24 cellular contexts compared by ENCODE assay signal in the genomic region with DNA sequence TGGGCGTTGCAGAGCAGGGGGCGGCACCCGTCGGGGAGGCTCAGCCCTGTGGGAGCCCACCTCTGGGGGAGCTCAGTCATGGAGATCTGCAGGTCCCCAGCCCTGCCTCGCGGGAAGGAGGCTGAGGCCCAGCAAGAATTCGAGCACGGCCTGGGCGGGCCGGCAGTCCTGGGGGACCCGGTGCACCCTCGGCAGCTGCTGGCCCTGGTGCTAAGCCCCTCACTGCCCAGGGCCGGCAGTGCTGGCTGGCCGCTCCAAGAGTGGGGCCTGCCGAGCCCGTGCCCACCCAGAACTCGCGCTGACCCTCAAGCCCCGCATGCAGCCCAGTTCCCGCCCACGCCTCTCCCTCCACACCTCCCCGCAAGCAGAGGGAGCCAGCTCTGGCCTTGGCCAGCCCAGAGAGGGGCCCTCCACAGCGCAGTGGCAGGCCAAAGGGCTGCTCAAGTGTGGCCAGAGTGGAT.
"Had no signal": no experiment of that assay in that cellular context is flagged by ENCODE, and none has a peak within 500 bp of the region (broad histone marks: within the 10 kb centered on the region; RNA-seq: fewer than 3 reads in every experiment).

No MANE protein-coding gene starts in this region.

- H3K4me3 ChIP-seq: MG63, SK-N-MC had no signal

- H3K9me3 Mint-ChIP-seq: activated naive CD8-positive, alpha-beta T cell treated with anti-CD3 and anti-CD28 coated beads for 36 hours had no signal

- DNase-seq: activated CD4-positive, alpha-beta memory T cell treated with anti-CD3 and anti-CD28 coated beads for 36 hours; activated CD4-positive, alpha-beta T cell treated with anti-CD3 and anti-CD28 coated beads, Interleukin-2, amount 10 ng/mL, durations not matched to agents 7 days and 5 days; activated CD4-positive, CD25-positive, alpha-beta regulatory T cell; activated CD8-positive, alpha-beta memory T cell treated with anti-CD3 and anti-CD28 coated beads for 24 hours; activated gamma-delta T cell treated with Interleukin-2 at 50 U/mL for 16 hours; activated naive CD4-positive, alpha-beta T cell treated with anti-CD3 and anti-CD28 coated beads, Interleukin-2, amount 10 ng/mL, durations not matched to agents 7 days and 5 days; activated naive CD8-positive, alpha-beta T cell treated with anti-CD3 and anti-CD28 coated beads for 36 hours; activated T-cell treated with anti-CD3 and anti-CD28 coated beads, Interleukin-2, amount 50 U/mL, for 72 hours; brain microvascular endothelial cell; MG63; MV-4-11; NCI-H1092 treated with DMSO at 0.1 percent for 48 hours; NCI-H1417 treated with DMSO at 0.1 percent for 48 hours; NCI-H1694; NCI-H2029; NCI-H2107; NCI-H345; NCI-H510A; NCI-H526 treated with DMSO at 0.1 percent for 48 hours; NCI-H82; SIG-M5 had no signal

- H3K4me1 Mint-ChIP-seq: activated CD4-positive, alpha-beta T cell treated with anti-CD3 and anti-CD28 coated beads, Interleukin-2, amount 10 ng/mL, durations not matched to agents 7 days and 5 days; activated naive CD4-positive, alpha-beta T cell treated with anti-CD3 and anti-CD28 coated beads, Interleukin-2, amount 10 ng/mL, durations not matched to agents 7 days and 5 days; activated naive CD8-positive, alpha-beta T cell treated with anti-CD3 and anti-CD28 coated beads for 36 hours had no signal

- H3K27me3 Mint-ChIP-seq: activated CD4-positive, alpha-beta T cell treated with anti-CD3 and anti-CD28 coated beads, Interleukin-2, amount 10 ng/mL, durations not matched to agents 7 days and 5 days; activated naive CD4-positive, alpha-beta T cell treated with anti-CD3 and anti-CD28 coated beads, Interleukin-2, amount 10 ng/mL, durations not matched to agents 7 days and 5 days; activated naive CD8-positive, alpha-beta T cell treated with anti-CD3 and anti-CD28 coated beads for 36 hours had no signal

- H3K27ac Mint-ChIP-seq: activated CD4-positive, alpha-beta memory T cell treated with anti-CD3 and anti-CD28 coated beads for 36 hours; activated CD4-positive, alpha-beta T cell treated with anti-CD3 and anti-CD28 coated beads, Interleukin-2, amount 10 ng/mL, durations not matched to agents 7 days and 5 days; activated naive CD4-positive, alpha-beta T cell treated with anti-CD3 and anti-CD28 coated beads, Interleukin-2, amount 10 ng/mL, durations not matched to agents 7 days and 5 days; activated naive CD8-positive, alpha-beta T cell treated with anti-CD3 and anti-CD28 coated beads for 36 hours; activated T-cell treated with anti-CD3 and anti-CD28 coated beads, Interleukin-2, amount 50 U/mL, for 72 hours; activated T-helper 2 cell treated with anti-CD3 and anti-CD28 coated beads, Interferon-gamma antibody, Interleukin-2, Interleukin-4, amounts not matched to agents 10 μg/mL and 5 μg/mL and 100 μg/mL, durations not matched to agents 14 hours and 24 hours and 36 hours had no signal

- H3K27ac ChIP-seq: brain microvascular endothelial cell, SK-N-MC, VCaP had no signal

- H3K36me3 Mint-ChIP-seq: activated naive CD4-positive, alpha-beta T cell treated with anti-CD3 and anti-CD28 coated beads, Interleukin-2, amount 10 ng/mL, durations not matched to agents 7 days and 5 days; activated naive CD8-positive, alpha-beta T cell treated with anti-CD3 and anti-CD28 coated beads for 36 hours had no signal

- H3K27me3 ChIP-seq: brain microvascular endothelial cell, MG63 had no signal

- H3K36me3 ChIP-seq: brain microvascular endothelial cell, MG63 had no signal

- H3K4me3 Mint-ChIP-seq: activated CD4-positive, alpha-beta memory T cell treated with anti-CD3 and anti-CD28 coated beads for 36 hours; activated CD4-positive, alpha-beta T cell treated with anti-CD3 and anti-CD28 coated beads, Interleukin-2, amount 10 ng/mL, durations not matched to agents 7 days and 5 days; activated naive CD4-positive, alpha-beta T cell treated with anti-CD3 and anti-CD28 coated beads, Interleukin-2, amount 10 ng/mL, durations not matched to agents 7 days and 5 days; activated naive CD8-positive, alpha-beta T cell treated with anti-CD3 and anti-CD28 coated beads for 36 hours; activated T-cell treated with anti-CD3 and anti-CD28 coated beads, Interleukin-2, amount 50 U/mL, for 72 hours had no signal

- ATAC-seq: activated T-cell treated with anti-CD3 and anti-CD28 coated beads, Interleukin-2, amount 50 U/mL, for 72 hours had no signal
